33 cellular contexts compared by ENCODE assay signal in the genomic region with DNA sequence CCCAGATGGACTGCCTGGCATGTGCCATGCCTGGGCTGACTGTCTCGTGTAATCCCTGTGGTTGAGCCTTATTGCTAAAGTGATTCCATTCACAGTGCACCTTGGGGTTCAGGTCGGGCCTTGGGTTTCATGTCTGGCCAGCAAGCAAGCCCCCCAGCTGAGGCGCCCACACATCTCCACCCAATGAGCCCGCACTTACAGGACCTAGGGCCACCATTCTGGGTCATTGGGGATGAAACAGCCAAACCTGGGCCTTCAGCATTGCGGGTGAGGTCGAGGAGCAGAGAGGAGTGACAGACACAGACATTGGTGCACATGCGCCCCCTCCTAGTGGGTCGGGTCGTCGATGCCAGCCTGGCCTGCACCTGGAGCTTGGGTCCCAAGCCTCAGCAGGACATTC. TPM values are rescaled to one million over a fixed set of nuclear protein-coding genes. Genes with fewer than 3 reads are reported as not detected.
"Had no signal": no experiment of that assay in that cellular context is flagged by ENCODE, and none has a peak within 500 bp of the region (broad histone marks: within the 10 kb centered on the region; RNA-seq: fewer than 3 reads in every experiment).

No MANE protein-coding gene starts in this region.

- DNase-seq: activated B cell treated with CpG ODN at 0.5 μM for 24 hours; activated CD4-positive, alpha-beta memory T cell treated with anti-CD3 and anti-CD28 coated beads for 36 hours; activated CD4-positive, alpha-beta T cell treated with anti-CD3 and anti-CD28 coated beads for 4 hours; activated CD4-positive, alpha-beta T cell treated with anti-CD3 and anti-CD28 coated beads, Interleukin-2, amount 10 ng/mL, durations not matched to agents 24 days and 14 days; activated CD4-positive, alpha-beta T cell treated with anti-CD3 and anti-CD28 coated beads, Interleukin-2, amount 50 U/mL, for 1 hour; activated CD4-positive, alpha-beta T cell treated with anti-CD3 and anti-CD28 coated beads, Interleukin-2, amount 50 U/mL, for 4 hours; activated CD4-positive, CD25-positive, alpha-beta regulatory T cell treated with anti-CD3 and anti-CD28 coated beads, Interleukin-2, amount 50 U/mL, for 72 hours; activated CD8-positive, alpha-beta memory T cell treated with anti-CD3 and anti-CD28 coated beads, Interleukin-2, amount 50 U/mL, for 4 hours; activated CD8-positive, alpha-beta T cell treated with anti-CD3 and anti-CD28 coated beads for 36 hours; activated effector memory CD4-positive, alpha-beta T cell treated with anti-CD3 and anti-CD28 coated beads, Interleukin-2, amount 50 U/mL, for 16 hours; activated gamma-delta T cell treated with Interleukin-2 at 50 U/mL for 16 hours; activated naive CD4-positive, alpha-beta T cell; activated naive CD4-positive, alpha-beta T cell treated with anti-CD3 and anti-CD28 coated beads for 36 hours; activated naive CD4-positive, alpha-beta T cell treated with anti-CD3 and anti-CD28 coated beads, Interleukin-2, amount 50 U/mL, for 16 hours; activated naive CD8-positive, alpha-beta T cell treated with anti-CD3 and anti-CD28 coated beads for 36 hours; activated T-cell treated with anti-CD3 and anti-CD28 coated beads for 4 hours; activated T-cell treated with anti-CD3 and anti-CD28 coated beads, Interleukin-2, amount 50 U/mL, for 1 hour; activated T-cell treated with anti-CD3 and anti-CD28 coated beads, Interleukin-2, amount 50 U/mL, for 4 hours; activated T-cell treated with anti-CD3 and anti-CD28 coated beads, Interleukin-2, amount 50 U/mL, for 72 hours; adrenal gland; amniotic stem cell; body of pancreas; brain microvascular endothelial cell; central memory CD4-positive, alpha-beta T cell; T-helper 2 cell; T-helper 9 cell had no signal

- H3K27ac ChIP-seq: adrenal gland, body of pancreas, brain microvascular endothelial cell, breast epithelium, VCaP had no signal

- H3K9me3 ChIP-seq: adrenal gland had no signal

- ATAC-seq: activated CD8-positive, alpha-beta T cell treated with anti-CD3 and anti-CD28 coated beads for 36 hours; activated naive CD4-positive, alpha-beta T cell treated with anti-CD3 and anti-CD28 coated beads, Interleukin-2, amount 50 U/mL, for 72 hours; activated T-cell treated with anti-CD3 and anti-CD28 coated beads, Interleukin-2, amount 50 U/mL, for 4 hours; activated T-cell treated with anti-CD3 and anti-CD28 coated beads, Interleukin-2, amount 50 U/mL, for 72 hours; activated T-helper 17 cell treated with anti-CD3 and anti-CD28 coated beads, Interleukin-2, amount 50 U/mL, for 72 hours; body of pancreas had no signal

- H3K36me3 ChIP-seq: adrenal gland, brain microvascular endothelial cell, breast epithelium had no signal

- H3K4me3 ChIP-seq: adrenal gland, body of pancreas, breast epithelium had no signal

- FAIRE-seq: astrocyte, TTC549 had no signal

- H3K4me1 ChIP-seq: adrenal gland, breast epithelium had no signal

RNA-seq across cellular contexts. Expression of a gene that starts 48.0 kb away (rescaled TPM):
- total RNA-seq: cardiac septum had no signal
